1 cellular context compared by ENCODE assay signal in genomic region chr9:79571309-79572031, GRCh38.
A peak's percentile ranks its signal among the peaks of the same experiment; 100 is the strongest.
TF ChIP-seq lines count a peak whose summit lies in the region.

Gene TLE4 (plus strand): TSS chr9:79571965. CDS start chr9:79572791, 826 bp downstream.

TF ChIP-seq in HepG2, 621 proteins besides CTCF, POLR2A, EP300 and RAD21 (continued from another document):
- TF ChIP-seq ZNF382 (CRISPR knock-in tag; IDR thresholded peaks at IDR 0.05; ENCODE audit: borderline replicate concordance) (no peak), GATA4 (IDR thresholded peaks at IDR 0.05; ENCODE audit: borderline replicate concordance, low read depth) (peak; percentile 82; the same call in 1 of the 2 replicates), XBP1 (CRISPR knock-in tag; IDR thresholded peaks at IDR 0.05) (no peak), ZNF318 (CRISPR knock-in tag; IDR thresholded peaks at IDR 0.05) (no peak), ZNF737 (CRISPR knock-in tag; IDR thresholded peaks at IDR 0.05; ENCODE audit: borderline replicate concordance) (no peak), POLR2G (IDR thresholded peaks at IDR 0.05; ENCODE audit: low read depth, low read length) (0 out of 2 replicates have a peak, but pooled peaks have one; percentile 44), EED (CRISPR knock-in tag; IDR thresholded peaks at IDR 0.05) (no peak), GPN1 (CRISPR knock-in tag; IDR thresholded peaks at IDR 0.05; ENCODE audit: borderline replicate concordance) (no peak)
